16 cellular contexts compared by ENCODE assay signal in genomic region chr5:81525690-81526089, GRCh38.
DNase-seq lines count a peak whose midpoint lies in the region; ATAC-seq and TF ChIP-seq lines count a peak whose summit lies in the region.
"Had no signal": no experiment of that assay in that cellular context is flagged by ENCODE, and none has a peak within 500 bp of the region (broad histone marks: within the 10 kb centered on the region; RNA-seq: fewer than 3 reads in every experiment).

No MANE protein-coding gene starts in this region.

- no peaks in the 10 kb centered on the region for H3F3A ChIP-seq in SK-N-SH (replicated peaks; ENCODE audit: insufficient read depth)

- 30% methylated on average over 2 of the region's 2 CpGs for WGBS in SK-N-SH (ENCODE audit: low lambda C conversion rate)

- no peaks in the 10 kb centered on the region for H3K27me3 Mint-ChIP-seq in naive thymus-derived CD4-positive, alpha-beta T cell

- CTCF ChIA-PET in SK-N-SH (lab: Yijun Ruan, JAX): no interaction called here
- CTCF ChIA-PET in naive thymus-derived CD4-positive, alpha-beta T cell (lab: Charles Lee): no interaction called here

- no peaks in the 10 kb centered on the region for H3K9me3 Mint-ChIP-seq in naive thymus-derived CD4-positive, alpha-beta T cell
- H3K9me3 Mint-ChIP-seq: activated T-cell treated with anti-CD3 and anti-CD28 coated beads, Interleukin-2, amount 50 U/mL, for 4 hours had no signal

- TF ChIP-seq EP300 in SK-N-SH (IDR thresholded peaks at IDR 0.05; ENCODE audit: borderline replicate concordance in 1 of 2, low read depth in 1 of 2, low read length in 1 of 2): no peak

- peak overlapping the region in 1 of 10 donors; percentile 0 for H3K4me3 Mint-ChIP-seq in naive thymus-derived CD4-positive, alpha-beta T cell
- H3K4me3 Mint-ChIP-seq: activated T-cell treated with anti-CD3 and anti-CD28 coated beads, Interleukin-2, amount 50 U/mL, for 4 hours had no signal

- peaks cover 0 to 5% of the 10 kb centered on the region in 2 experiments; a peak in 1 of 4 replicates for H3K4me1 ChIP-seq in SK-N-SH (ENCODE audit: control insufficient read depth in 1 of 2, insufficient read depth in 2 of 2, low read depth in 1 of 2, low read length in 1 of 2)
- no peaks in the 10 kb centered on the region for H3K4me1 ChIP-seq in naive thymus-derived CD4-positive, alpha-beta T cell (ENCODE audit: control insufficient read depth in 2 of 2, insufficient read depth in 2 of 2, low read length in 2 of 2)
- H3K4me1 ChIP-seq: upper lobe of left lung had no signal

- intact Hi-C loops in naive thymus-derived CD4-positive, alpha-beta T cell (cut with micrococcal nuclease): loop anchor here in 1 of 2 donors (2.0 kb wide), 1 partner anchor 17 kb away; no protein-coding TSS in a partner anchor

- H2AFZ ChIP-seq in SK-N-SH (ENCODE audit: low read depth): no peak overlapping the region

- H3K4me2 ChIP-seq in SK-N-SH: 0 out of 2 replicates have a peak overlapping the region, but pooled peaks have one; percentile 26

- peak overlapping the region in 3 of 9 donors; percentile 7 to 20 (median 10) for H3K27ac Mint-ChIP-seq in naive thymus-derived CD4-positive, alpha-beta T cell

- no peaks in the 10 kb centered on the region for H4K20me1 ChIP-seq in SK-N-SH (ENCODE audit: insufficient read depth)

- no peak overlapping the region for H3K9ac ChIP-seq in SK-N-SH

- peaks cover 8 to 23% (median 16%) of the 10 kb centered on the region in 5 donors for H3K36me3 Mint-ChIP-seq in naive thymus-derived CD4-positive, alpha-beta T cell

- peaks cover 6 to 38% (median 28%) of the 10 kb centered on the region in 7 donors for H3K4me1 Mint-ChIP-seq in naive thymus-derived CD4-positive, alpha-beta T cell

- H3K36me3 ChIP-seq in SK-N-SH (replicated peaks in 1 of 2; ENCODE audit: control insufficient read depth in 1 of 2, insufficient read depth in 2 of 2, low read length in 1 of 2): no peaks in the 10 kb centered on the region
- H3K36me3 ChIP-seq in naive thymus-derived CD4-positive, alpha-beta T cell (ENCODE audit: control insufficient read depth in 2 of 3, insufficient read depth in 3 of 3, low read length in 3 of 3): no peaks in the 10 kb centered on the region
- H3K36me3 ChIP-seq: upper lobe of left lung had no signal

- no peaks in the 10 kb centered on the region for H3K9me3 ChIP-seq in SK-N-SH
- no peaks in the 10 kb centered on the region for H3K9me3 ChIP-seq in naive thymus-derived CD4-positive, alpha-beta T cell (ENCODE audit: control insufficient read depth in 2 of 3, low read length in 3 of 3)
- H3K9me3 ChIP-seq: upper lobe of left lung had no signal

- ATAC-seq in SK-N-SH treated with all-trans-retinoic acid at 6 μM for 48 hours (no peak), GM18498 (IDR thresholded peaks at IDR 0.05; ENCODE audit: unreplicated experiment) (no peak)
- ATAC-seq in naive thymus-derived CD4-positive, alpha-beta T cell: peak; percentile 48
- ATAC-seq: HCT116 had no signal

- no peaks in the 10 kb centered on the region for H3K27me3 ChIP-seq in SK-N-SH (ENCODE audit: insufficient read depth)
- H3K27me3 ChIP-seq in naive thymus-derived CD4-positive, alpha-beta T cell (ENCODE audit: control insufficient read depth in 2 of 2, insufficient read depth in 2 of 2, low read length in 2 of 2): no peaks in the 10 kb centered on the region
- H3K27me3 ChIP-seq: upper lobe of left lung had no signal

- in situ Hi-C loops in KBM-7 (cut with MboI; ENCODE audit: low pct_unique_long_range_greater_than_20kb, low sequenced_read_pairs): loop anchor here (25.0 kb wide), 1 partner anchor 212 kb away; no protein-coding TSS in a partner anchor

- TF ChIP-seq CTCF in SK-N-SH (IDR thresholded peaks at IDR 0.05): no peak

- peak overlapping the region in 1 of 2 experiments; percentile 49; a peak in 2 of 4 replicates for H3K27ac ChIP-seq in SK-N-SH (ENCODE audit: low read depth in 2 of 2, low read length in 1 of 2)
- H3K27ac ChIP-seq in naive thymus-derived CD4-positive, alpha-beta T cell (ENCODE audit: low read depth, low read length): no peak overlapping the region
- H3K27ac ChIP-seq: upper lobe of left lung had no signal

- no peaks in the 10 kb centered on the region for H3K9me2 ChIP-seq in SK-N-SH

- no peaks in the 10 kb centered on the region for H3K79me2 ChIP-seq in SK-N-SH (ENCODE audit: insufficient read depth)

- POLR2A ChIA-PET in SK-N-SH (lab: Yijun Ruan, JAX): no interaction called here
- POLR2A ChIA-PET in naive thymus-derived CD4-positive, alpha-beta T cell (lab: Charles Lee): no interaction called here

- TF ChIP-seq RAD21 in SK-N-SH (IDR thresholded peaks at IDR 0.05; ENCODE audit: low read length): no peak

- H3K4me3 ChIP-seq in SK-N-SH (ENCODE audit: low read depth in 2 of 2, low read length in 1 of 2): no peak overlapping the region
- no peak overlapping the region for H3K4me3 ChIP-seq in naive thymus-derived CD4-positive, alpha-beta T cell (ENCODE audit: low read length)
- H3K4me3 ChIP-seq: upper lobe of left lung had no signal

- DNase-seq in SK-N-SH (no peak), KBM-7 (peak; percentile 31), amniotic epithelial cell (ENCODE audit: low read depth) (peak; percentile 50), DMS79 treated with DMSO at 0.1 percent for 48 hours (lab: John Stamatoyannopoulos, UW) (no peak), NCI-H2227 treated with DMSO at 0.1 percent for 48 hours (lab: John Stamatoyannopoulos, UW) (no peak)
- no peak for DNase-seq in naive thymus-derived CD4-positive, alpha-beta T cell
- DNase-seq: activated T-cell treated with anti-CD3 and anti-CD28 coated beads, Interleukin-2, amount 50 U/mL, for 4 hours; cortex of kidney; DMS 273 treated with DMSO at 0.1 percent for 48 hours; KG1; NCI-H2171 treated with DMSO at 0.1 percent for 48 hours; small intestine; upper lobe of left lung had no signal

TF ChIP-seq in SK-N-SH, 30 proteins besides CTCF, POLR2A, EP300 and RAD21:
- TF ChIP-seq MEF2A (IDR thresholded peaks at IDR 0.05; ENCODE audit: borderline replicate concordance, low read depth): peak; percentile 70
- peak; percentile 30 for TF ChIP-seq FOSL2 (IDR thresholded peaks at IDR 0.05; ENCODE audit: borderline replicate concordance, low read depth)
- no peak for TF ChIP-seq ZBTB33 (IDR thresholded peaks at IDR 0.05; ENCODE audit: borderline replicate concordance, low read depth)

TF ChIP-seq in SK-N-SH treated with all-trans-retinoic acid at 6 μM for 48 hours, 23 proteins besides CTCF, POLR2A, EP300 and RAD21 (continues in another document):
- no peak for TF ChIP-seq ZC3H10 (CRISPR knock-in tag; IDR thresholded peaks at IDR 0.05)
- no peak for TF ChIP-seq ZNF70 (CRISPR knock-in tag; IDR thresholded peaks at IDR 0.05)
- TF ChIP-seq ARNTL (CRISPR knock-in tag; IDR thresholded peaks at IDR 0.05; ENCODE audit: borderline replicate concordance, low read depth): no peak
- no peak for TF ChIP-seq ISL1 (CRISPR knock-in tag; IDR thresholded peaks at IDR 0.05)
- TF ChIP-seq SNAI2 (CRISPR knock-in tag; IDR thresholded peaks at IDR 0.05): no peak
- TF ChIP-seq POU6F1 (CRISPR knock-in tag; IDR thresholded peaks at IDR 0.05; ENCODE audit: borderline replicate concordance, low read depth): no peak
- TF ChIP-seq OSR1 (CRISPR knock-in tag; IDR thresholded peaks at IDR 0.05): no peak
- no peak for TF ChIP-seq PATZ1 (CRISPR knock-in tag; IDR thresholded peaks at IDR 0.05; ENCODE audit: borderline replicate concordance)
- no peak for TF ChIP-seq TOX (CRISPR knock-in tag; IDR thresholded peaks at IDR 0.05; ENCODE audit: borderline replicate concordance)
- no peak for TF ChIP-seq BACH2 (CRISPR knock-in tag; IDR thresholded peaks at IDR 0.05; ENCODE audit: borderline replicate concordance)
- TF ChIP-seq TCF4 (CRISPR knock-in tag; IDR thresholded peaks at IDR 0.05; ENCODE audit: borderline replicate concordance): no peak
- TF ChIP-seq PPARA (CRISPR knock-in tag; IDR thresholded peaks at IDR 0.05; ENCODE audit: borderline replicate concordance): no peak
- TF ChIP-seq CSDC2 (CRISPR knock-in tag; IDR thresholded peaks at IDR 0.05): no peak
- no peak for TF ChIP-seq CREB5 (CRISPR knock-in tag; IDR thresholded peaks at IDR 0.05; ENCODE audit: low read depth)

Comparison
In these comparisons a context has a peak if more than half of its experiments do, and no peak if none do; other contexts are left out.
1. DNase-seq: peak in KBM-7 (single experiment) and amniotic epithelial cell (single experiment); none in SK-N-SH (single experiment), naive thymus-derived CD4-positive, alpha-beta T cell (0 of 9), DMS79 treated with DMSO at 0.1 percent for 48 hours (single experiment) and NCI-H2227 treated with DMSO at 0.1 percent for 48 hours (single experiment).